ENCODE assay signal across 1 cellular context in the genomic region with DNA sequence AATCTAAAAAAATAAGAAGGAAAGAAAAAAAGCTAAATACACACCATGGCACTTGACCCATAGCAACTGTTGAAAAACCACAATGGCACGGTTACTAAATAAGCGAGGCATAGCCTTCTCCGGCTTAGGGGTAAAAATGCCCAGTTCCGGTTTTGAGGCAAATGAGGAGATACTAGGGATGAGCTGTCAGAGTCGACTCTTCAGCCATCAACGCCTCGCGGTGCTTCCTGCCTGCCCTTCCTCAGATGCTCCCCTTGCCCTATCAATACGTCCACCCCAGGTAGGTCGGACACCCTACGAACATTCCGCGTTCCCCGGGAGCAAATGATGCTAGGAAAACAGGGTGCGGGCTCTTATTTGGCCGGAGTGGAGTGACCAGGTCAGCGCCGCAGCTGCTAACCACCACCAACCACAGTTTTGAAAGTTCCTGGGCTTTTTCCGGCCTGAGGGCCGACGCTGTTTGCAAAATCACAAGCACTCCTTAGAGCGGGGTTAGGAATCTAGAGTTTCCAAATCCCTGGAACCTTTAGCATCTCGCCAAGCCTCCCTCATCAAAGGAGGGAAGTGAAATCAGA.
TF ChIP-seq lines count a peak whose summit lies in the region.

No MANE protein-coding gene starts in this region.

TF ChIP-seq in SK-N-SH treated with all-trans-retinoic acid at 6 μM for 48 hours, 23 proteins besides CTCF, POLR2A, EP300 and RAD21 (continued from another document):
- no peak for TF ChIP-seq CREB5 (CRISPR knock-in tag; IDR thresholded peaks at IDR 0.05; ENCODE audit: low read depth)
